32 cellular contexts compared by ENCODE assay signal in the genomic region with DNA sequence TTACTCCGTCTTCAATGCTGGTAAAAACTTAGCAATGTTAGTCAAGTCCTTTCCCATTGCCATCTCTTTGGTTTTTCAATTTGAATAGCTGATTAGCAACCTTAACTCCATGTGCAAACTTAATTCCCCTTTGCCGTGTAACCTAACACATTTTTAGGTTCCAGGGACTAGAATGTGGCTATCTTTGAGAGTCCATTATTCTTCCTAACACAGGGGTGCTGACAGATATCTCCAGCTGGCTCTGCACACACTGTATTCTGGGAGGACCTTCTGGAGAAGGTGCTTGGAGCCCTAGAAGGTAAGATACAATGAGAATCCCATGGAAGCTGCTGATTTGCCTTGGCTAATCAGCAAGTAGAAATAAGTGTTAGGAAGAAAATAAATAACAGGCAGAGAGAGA.
"Had no signal": no experiment of that assay in that cellular context is flagged by ENCODE, and none has a peak within 500 bp of the region (broad histone marks: within the 10 kb centered on the region; RNA-seq: fewer than 3 reads in every experiment).

No MANE protein-coding gene starts in this region.

- H3K9me3 Mint-ChIP-seq: activated B cell treated with CpG ODN at 0.5 μM for 24 hours; activated CD4-positive, alpha-beta memory T cell treated with anti-CD3 and anti-CD28 coated beads, Interleukin-2, amount 10 ng/mL, durations not matched to agents 7 days and 5 days; activated CD4-positive, alpha-beta T cell treated with anti-CD3 and anti-CD28 coated beads, Interleukin-2, amount 10 ng/mL, durations not matched to agents 7 days and 5 days; activated naive CD4-positive, alpha-beta T cell treated with anti-CD3 and anti-CD28 coated beads for 36 hours; activated naive CD4-positive, alpha-beta T cell treated with anti-CD3 and anti-CD28 coated beads, Interleukin-2, amount 50 U/mL, for 72 hours; activated naive CD8-positive, alpha-beta T cell treated with anti-CD3 and anti-CD28 coated beads for 36 hours; activated T-cell treated with anti-CD3 and anti-CD28 coated beads, Interleukin-2, amount 50 U/mL, for 24 hours; activated T-helper 2 cell treated with anti-CD3 and anti-CD28 coated beads, Interferon-gamma antibody, Interleukin-2, Interleukin-4, amounts not matched to agents 10 μg/mL and 5 μg/mL and 100 μg/mL, durations not matched to agents 14 hours and 24 hours and 36 hours; T-cell; T-helper 2 cell treated with Interferon-gamma antibody and Interleukin-4, amounts not matched to agents 5 μg/mL and 100 μg/mL, for 36 hours had no signal

- H3K27ac ChIP-seq: adrenal gland, body of pancreas, brain microvascular endothelial cell, breast epithelium, VCaP had no signal

- DNase-seq: activated B cell treated with CpG ODN at 0.5 μM for 24 hours; activated CD4-positive, alpha-beta memory T cell treated with anti-CD3 and anti-CD28 coated beads, Interleukin-2, amount 10 ng/mL, durations not matched to agents 7 days and 5 days; activated CD4-positive, alpha-beta T cell treated with anti-CD3 and anti-CD28 coated beads for 1 hour; activated CD4-positive, alpha-beta T cell treated with anti-CD3 and anti-CD28 coated beads for 36 hours; activated CD4-positive, alpha-beta T cell treated with anti-CD3 and anti-CD28 coated beads for 48 hours; activated CD4-positive, alpha-beta T cell treated with anti-CD3 and anti-CD28 coated beads, Interleukin-2, amount 10 ng/mL, durations not matched to agents 7 days and 5 days; activated CD4-positive, alpha-beta T cell treated with anti-CD3 and anti-CD28 coated beads, Interleukin-2, amount 50 U/mL, for 48 hours; activated CD8-positive, alpha-beta memory T cell treated with anti-CD3 and anti-CD28 coated beads for 24 hours; activated CD8-positive, alpha-beta memory T cell treated with anti-CD3 and anti-CD28 coated beads, Interleukin-2, amount 10 ng/mL, durations not matched to agents 7 days and 5 days; activated CD8-positive, alpha-beta memory T cell treated with anti-CD3 and anti-CD28 coated beads, Interleukin-2, amount 50 U/mL, for 48 hours; activated CD8-positive, alpha-beta T cell treated with anti-CD3 and anti-CD28 coated beads, Interleukin-2, amount 10 ng/mL, durations not matched to agents 7 days and 5 days; activated effector memory CD4-positive, alpha-beta T cell treated with Interleukin-2 at 50 U/mL for 16 hours; activated gamma-delta T cell; activated naive CD4-positive, alpha-beta T cell treated with anti-CD3 and anti-CD28 coated beads for 36 hours; activated naive CD4-positive, alpha-beta T cell treated with anti-CD3 and anti-CD28 coated beads, Interleukin-2, amount 50 U/mL, for 16 hours; activated naive CD8-positive, alpha-beta T cell treated with anti-CD3 and anti-CD28 coated beads for 36 hours; activated T-cell treated with anti-CD3 and anti-CD28 coated beads, Interleukin-2, amount 50 U/mL, for 24 hours; activated T-cell treated with anti-CD3 and anti-CD28 coated beads, Interleukin-2, amount 50 U/mL, for 48 hours; adrenal gland; amniotic stem cell; aorta; body of pancreas; brain microvascular endothelial cell; central memory CD4-positive, alpha-beta T cell; T-cell; T-helper 2 cell; T-helper 9 cell had no signal

- H3K4me3 Mint-ChIP-seq: activated B cell treated with CpG ODN at 0.5 μM for 24 hours; activated CD4-positive, alpha-beta memory T cell treated with anti-CD3 and anti-CD28 coated beads, Interleukin-2, amount 10 ng/mL, durations not matched to agents 7 days and 5 days; activated CD4-positive, alpha-beta T cell treated with anti-CD3 and anti-CD28 coated beads for 36 hours; activated CD4-positive, alpha-beta T cell treated with anti-CD3 and anti-CD28 coated beads, Interleukin-2, amount 10 ng/mL, durations not matched to agents 7 days and 5 days; activated CD8-positive, alpha-beta memory T cell treated with anti-CD3 and anti-CD28 coated beads, Interleukin-2, amount 10 ng/mL, durations not matched to agents 7 days and 5 days; activated CD8-positive, alpha-beta T cell treated with anti-CD3 and anti-CD28 coated beads, Interleukin-2, amount 10 ng/mL, durations not matched to agents 7 days and 5 days; activated naive CD4-positive, alpha-beta T cell treated with anti-CD3 and anti-CD28 coated beads for 36 hours; activated naive CD8-positive, alpha-beta T cell treated with anti-CD3 and anti-CD28 coated beads for 36 hours; activated T-cell treated with anti-CD3 and anti-CD28 coated beads, Interleukin-2, amount 50 U/mL, for 24 hours; T-cell; T-helper 2 cell treated with Interferon-gamma antibody and Interleukin-4, amounts not matched to agents 5 μg/mL and 100 μg/mL, for 36 hours had no signal

- ATAC-seq: activated CD4-positive, alpha-beta T cell treated with anti-CD3 and anti-CD28 coated beads for 36 hours; activated CD8-positive, alpha-beta memory T cell treated with anti-CD3 and anti-CD28 coated beads, Interleukin-2, amount 10 ng/mL, durations not matched to agents 7 days and 5 days; activated CD8-positive, alpha-beta T cell treated with anti-CD3 and anti-CD28 coated beads, Interleukin-2, amount 10 ng/mL, durations not matched to agents 7 days and 5 days; activated naive CD4-positive, alpha-beta T cell treated with anti-CD3 and anti-CD28 coated beads, Interleukin-2, amount 50 U/mL, for 72 hours; body of pancreas; T-cell had no signal

- H3K27me3 Mint-ChIP-seq: activated CD4-positive, alpha-beta memory T cell treated with anti-CD3 and anti-CD28 coated beads, Interleukin-2, amount 10 ng/mL, durations not matched to agents 7 days and 5 days; activated CD4-positive, alpha-beta T cell treated with anti-CD3 and anti-CD28 coated beads, Interleukin-2, amount 10 ng/mL, durations not matched to agents 7 days and 5 days; activated naive CD8-positive, alpha-beta T cell treated with anti-CD3 and anti-CD28 coated beads for 36 hours had no signal

- H3K36me3 Mint-ChIP-seq: activated naive CD4-positive, alpha-beta T cell treated with anti-CD3 and anti-CD28 coated beads, Interleukin-2, amount 50 U/mL, for 72 hours; activated naive CD8-positive, alpha-beta T cell treated with anti-CD3 and anti-CD28 coated beads for 36 hours; T-cell had no signal

- H3K27ac Mint-ChIP-seq: activated B cell treated with CpG ODN at 0.5 μM for 24 hours; activated CD4-positive, alpha-beta memory T cell treated with anti-CD3 and anti-CD28 coated beads, Interleukin-2, amount 10 ng/mL, durations not matched to agents 7 days and 5 days; activated CD4-positive, alpha-beta T cell treated with anti-CD3 and anti-CD28 coated beads for 36 hours; activated CD4-positive, alpha-beta T cell treated with anti-CD3 and anti-CD28 coated beads, Interleukin-2, amount 10 ng/mL, durations not matched to agents 7 days and 5 days; activated CD8-positive, alpha-beta memory T cell treated with anti-CD3 and anti-CD28 coated beads, Interleukin-2, amount 10 ng/mL, durations not matched to agents 7 days and 5 days; activated CD8-positive, alpha-beta T cell treated with anti-CD3 and anti-CD28 coated beads, Interleukin-2, amount 10 ng/mL, durations not matched to agents 7 days and 5 days; activated naive CD4-positive, alpha-beta T cell treated with anti-CD3 and anti-CD28 coated beads for 36 hours; activated naive CD4-positive, alpha-beta T cell treated with anti-CD3 and anti-CD28 coated beads, Interleukin-2, amount 50 U/mL, for 72 hours; activated naive CD8-positive, alpha-beta T cell treated with anti-CD3 and anti-CD28 coated beads for 36 hours; activated T-cell treated with anti-CD3 and anti-CD28 coated beads, Interleukin-2, amount 50 U/mL, for 24 hours; activated T-helper 2 cell treated with anti-CD3 and anti-CD28 coated beads, Interferon-gamma antibody, Interleukin-2, Interleukin-4, amounts not matched to agents 10 μg/mL and 5 μg/mL and 100 μg/mL, durations not matched to agents 14 hours and 24 hours and 36 hours; T-cell; T-helper 2 cell treated with Interferon-gamma antibody and Interleukin-4, amounts not matched to agents 5 μg/mL and 100 μg/mL, for 36 hours had no signal

- H3K9me3 ChIP-seq: adrenal gland, body of pancreas, breast epithelium had no signal
